ENCODE assay signal across 16 cellular contexts in the genomic region with DNA sequence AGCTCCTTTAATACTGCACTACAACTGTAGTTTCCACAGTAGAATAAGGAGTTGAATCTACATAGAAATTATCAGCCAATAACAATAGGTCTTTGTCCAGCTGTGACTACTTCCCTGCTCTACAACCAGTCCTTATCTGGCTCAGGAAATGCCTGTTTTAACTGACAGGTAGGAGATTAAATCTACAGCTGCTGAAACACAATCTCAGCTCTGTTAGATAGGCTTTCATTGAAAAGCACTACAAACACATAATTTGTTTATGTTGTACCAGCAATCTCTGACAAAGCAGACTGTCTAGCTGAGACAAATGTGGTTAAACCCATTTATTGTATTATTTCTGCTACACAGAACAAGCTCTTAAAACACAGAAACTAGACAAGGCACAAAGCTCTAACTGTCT.
DNase-seq lines count a peak whose midpoint lies in the region; ATAC-seq, FAIRE-seq and TF ChIP-seq lines count a peak whose summit lies in the region.
"Had no signal": no experiment of that assay in that cellular context is flagged by ENCODE, and none has a peak within 500 bp of the region (broad histone marks: within the 10 kb centered on the region; RNA-seq: fewer than 3 reads in every experiment).

No MANE protein-coding gene starts in this region.

- H3K36me3 ChIP-seq in SK-N-MC (ENCODE audit: insufficient read depth, low read length) (peaks cover 10% of the 10 kb centered on the region), keratinocyte (ENCODE audit: control insufficient read depth in 2 of 2, extremely low read depth in 1 of 2, insufficient read depth in 2 of 2, low read length in 2 of 2) (no peaks in the 10 kb centered on the region)
- H3K36me3 ChIP-seq: HAP-1 had no signal

- H3K4me3 ChIP-seq in SK-N-MC: no peak overlapping the region
- H3K4me3 ChIP-seq in keratinocyte (ENCODE audit: control insufficient read depth in 2 of 3, extremely low read depth in 1 of 3, insufficient read depth in 2 of 3, low read depth in 1 of 3, low read length in 3 of 3): no peak overlapping the region
- H3K4me3 ChIP-seq: HAP-1 had no signal

- H2AFZ ChIP-seq in keratinocyte (ENCODE audit: control insufficient read depth, low read length): peak overlapping the region; percentile 40

- H3K9me1 ChIP-seq in keratinocyte (ENCODE audit: control insufficient read depth, extremely low read depth, insufficient read depth, low read length): no peaks in the 10 kb centered on the region

- peak; percentile 41 for FAIRE-seq in keratinocyte (lab: Jason Lieb, UNC)

- no peak for ATAC-seq in natural killer cell
- ATAC-seq: effector memory CD8-positive, alpha-beta T cell; stimulated activated naive CD8-positive, alpha-beta T cell treated with anti-CD3 and anti-CD28 coated beads, Interleukin-15, amount 100 ng/mL, for 72 hours had no signal

- no peaks in the 10 kb centered on the region for H3K36me3 Mint-ChIP-seq in natural killer cell

- no peak overlapping the region for H3K4me2 ChIP-seq in keratinocyte (ENCODE audit: control insufficient read depth, extremely low read depth, insufficient read depth, low read depth, low read length)

- no peaks in the 10 kb centered on the region for H3K79me2 ChIP-seq in keratinocyte (ENCODE audit: control insufficient read depth, insufficient read depth, low read length)

- H3K9ac ChIP-seq in SK-N-MC (ENCODE audit: insufficient read length): peak overlapping the region; percentile 9
- H3K9ac ChIP-seq in keratinocyte (ENCODE audit: control insufficient read depth, extremely low read depth, insufficient read depth, low read length): no peak overlapping the region

- H3K27ac ChIP-seq in SK-N-MC (peak overlapping the region; percentile 95), keratinocyte (ENCODE audit: control insufficient read depth, insufficient read depth, low read length) (no peak overlapping the region)

- H3K4me1 Mint-ChIP-seq in natural killer cell: no peaks in the 10 kb centered on the region
- H3K4me1 Mint-ChIP-seq: stimulated activated naive CD8-positive, alpha-beta T cell treated with anti-CD3 and anti-CD28 coated beads, Interleukin-15, amount 100 ng/mL, for 72 hours had no signal

- H3K4me1 ChIP-seq in keratinocyte (ENCODE audit: control insufficient read depth, extremely low read depth, insufficient read depth, low read length): no peaks in the 10 kb centered on the region

- peaks cover 6 to 8% of the 10 kb centered on the region in 2 donors for H3K9me3 Mint-ChIP-seq in natural killer cell

- H3K27me3 Mint-ChIP-seq in natural killer cell (ENCODE audit: low read depth in 2 of 2): no peaks in the 10 kb centered on the region
- H3K27me3 Mint-ChIP-seq: effector memory CD8-positive, alpha-beta T cell; stimulated activated naive CD8-positive, alpha-beta T cell treated with anti-CD3 and anti-CD28 coated beads, Interleukin-15, amount 100 ng/mL, for 72 hours had no signal

- TF ChIP-seq CTCF in keratinocyte (optimal IDR thresholded peaks at IDR 0.05 in 1 of 3, IDR thresholded peaks at IDR 0.05 in 1 of 3, conservative IDR thresholded peaks at IDR 0.05 in 1 of 3; ENCODE audit: extremely low read depth in 1 of 3, insufficient read depth in 2 of 3, low read length in 3 of 3) (no peak), GM13977 (IDR thresholded peaks at IDR 0.05; ENCODE audit: extremely low read depth, insufficient read depth, missing control alignments) (no peak), natural killer cell (IDR thresholded peaks at IDR 0.05) (no peak)

- no peaks in the 10 kb centered on the region for H3K27me3 ChIP-seq in keratinocyte (ENCODE audit: control insufficient read depth, extremely low read depth, insufficient read depth, low read length)

- in situ Hi-C loops in GM13977 (cut with MboI; ENCODE audit: low pct_unique_long_range_greater_than_20kb, low sequenced_read_pairs, unreplicated experiment): no loop called here

- intact Hi-C loops in natural killer cell (cut with micrococcal nuclease): no loop called here

- dilution Hi-C loops in keratinocyte (cut with MboI; ENCODE audit: extremely low pct_ligation_motif_present, low sequenced_read_pairs): no loop called here

- no peak overlapping the region for H3K27ac Mint-ChIP-seq in natural killer cell
- H3K27ac Mint-ChIP-seq: effector memory CD8-positive, alpha-beta T cell; stimulated activated naive CD8-positive, alpha-beta T cell treated with anti-CD3 and anti-CD28 coated beads, Interleukin-15, amount 100 ng/mL, for 72 hours had no signal

- no peak overlapping the region for H3K4me3 Mint-ChIP-seq in natural killer cell
- H3K4me3 Mint-ChIP-seq: stimulated activated naive CD8-positive, alpha-beta T cell treated with anti-CD3 and anti-CD28 coated beads, Interleukin-15, amount 100 ng/mL, for 72 hours had no signal

- H4K20me1 ChIP-seq in keratinocyte (ENCODE audit: control insufficient read depth, extremely low read depth, insufficient read depth, low read length): no peaks in the 10 kb centered on the region

- DNase-seq in H4 (ENCODE audit: low spot score) (peak; percentile 10), NCI-H1930 (lab: John Stamatoyannopoulos, UW) (peak; percentile 84 to 86), SK-N-MC (ENCODE audit: low read depth, low spot score) (no peak), keratinocyte (ENCODE audit: low read depth, low spot score) (no peak), GM13977 (ENCODE audit: low spot score) (no peak), OCI-M1 (lab: John Stamatoyannopoulos, UW) (no peak), natural killer cell (no peak), occipital lobe (lab: John Stamatoyannopoulos, UW) (no peak)
- DNase-seq: activated T-cell treated with anti-CD3 and anti-CD28 coated beads, Interleukin-2, amount 50 U/mL, for 1 hour; amygdala; effector memory CD8-positive, alpha-beta T cell; hippocampal formation; mesenchymal stem cell; SIG-M5; stimulated activated naive CD8-positive, alpha-beta T cell treated with anti-CD3 and anti-CD28 coated beads, Interleukin-15, amount 100 ng/mL, for 72 hours had no signal

- H3K9me3 ChIP-seq in SK-N-MC (ENCODE audit: low read depth, low read length) (no peaks in the 10 kb centered on the region), keratinocyte (ENCODE audit: control insufficient read depth, low read depth, low read length) (no peaks in the 10 kb centered on the region)
- H3K9me3 ChIP-seq: HAP-1 had no signal

Comparison
In these comparisons a context has a peak if more than half of its experiments do, and no peak if none do; other contexts are left out.
1. DNase-seq: peak in H4 (single experiment) and NCI-H1930 (2 of 2); none in SK-N-MC (single experiment), keratinocyte (single experiment), GM13977 (single experiment), OCI-M1 (single experiment), natural killer cell (single experiment) and occipital lobe (single experiment).